8 cellular contexts compared by ENCODE assay signal in genomic region chr10:5292196-5292735, GRCh38.
DNase-seq lines count a peak whose midpoint lies in the region; ATAC-seq, FAIRE-seq and TF ChIP-seq lines count a peak whose summit lies in the region.

No MANE protein-coding gene starts in this region.

- no peaks in the 10 kb centered on the region for H4K20me1 ChIP-seq in IMR-90 (ENCODE audit: insufficient read depth, low read length)

- H2AK5ac ChIP-seq in IMR-90 (ENCODE audit: low read depth, low read length): peak overlapping the region; percentile 57; the same call in 1 of the 2 replicates

- DNase-seq in IMR-90: no peak
- peak; percentile 16 for DNase-seq in T follicular helper cell (ENCODE audit: low read depth)
- DNase-seq in dermis blood vessel endothelial cell: peak; percentile 49
- DNase-seq in gastrocnemius medialis: no peak
- no peak for DNase-seq in NCI-H345 treated with DMSO at 0.1 percent for 48 hours (lab: John Stamatoyannopoulos, UW; ENCODE audit: unreplicated experiment)
- DNase-seq in NCI-H1930 (lab: John Stamatoyannopoulos, UW): no peak
- DNase-seq in kidney: no peak
- no peak for DNase-seq in cerebellum (ENCODE audit: low spot score)

- H2AK9ac ChIP-seq in IMR-90 (replicated peaks; ENCODE audit: low read depth, low read length, poor library complexity): no peak overlapping the region

- 45% methylated on average over 3 of the region's 7 CpGs; no CpG with 5 or more reads in 1 of the 2 experiments for WGBS in IMR-90 (ENCODE audit: extremely low coverage in 2 of 2, insufficient read length in 1 of 2), 2 experiments

- dilution Hi-C loops in IMR-90 (cut with HindIII; ENCODE audit: low sequenced_read_pairs, unreplicated experiment): no loop called here

- H3K14ac ChIP-seq in IMR-90 (replicated peaks; ENCODE audit: low read depth, low read length): no peak overlapping the region; the same call in 1 of the 2 replicates

- no peaks in the 10 kb centered on the region for H3K79me1 ChIP-seq in IMR-90 (ENCODE audit: low read depth in 1 of 2, low read length in 2 of 2)

- POLR2A ChIA-PET in IMR-90 (lab: Charles Lee; ENCODE audit: unreplicated experiment): no interaction called here

- TF ChIP-seq POLR2A in IMR-90 (IDR thresholded peaks at IDR 0.05; ENCODE audit: low read depth, low read length) (no peak), gastrocnemius medialis (IDR thresholded peaks at IDR 0.05) (no peak)

- no peaks in the 10 kb centered on the region for H3K9me3 ChIP-seq in IMR-90 (ENCODE audit: control insufficient read depth, insufficient read depth, low read length)
- no peaks in the 10 kb centered on the region for H3K9me3 ChIP-seq in gastrocnemius medialis
- H3K9me3 ChIP-seq in kidney (ENCODE audit: control insufficient read depth in 1 of 2, low read length in 2 of 2): no peaks in the 10 kb centered on the region

- peak overlapping the region; percentile 55; the same call in 1 of the 2 replicates for H4K5ac ChIP-seq in IMR-90 (ENCODE audit: low read depth, low read length)

- no peak for TF ChIP-seq RAD21 in IMR-90 (IDR thresholded peaks at IDR 0.05; ENCODE audit: low read length)

- H4K91ac ChIP-seq in IMR-90 (ENCODE audit: insufficient read depth, low read depth, low read length): peak overlapping the region; percentile 69

- CTCF ChIA-PET in IMR-90 (lab: Yijun Ruan, JAX): no interaction called here

- ATAC-seq in IMR-90 (ENCODE audit: low read depth): no peak; the same call in 1 of the 2 replicates
- ATAC-seq in gastrocnemius medialis: no peak

- no peak overlapping the region for H3K23ac ChIP-seq in IMR-90 (ENCODE audit: low read depth, low read length)

- no TSS peak for BruUV-seq in IMR-90 (replicated peaks; lab: Mats Ljungman, UMichigan)

- no peak overlapping the region for H3K9ac ChIP-seq in IMR-90 (ENCODE audit: low read depth, low read length)
- no peak overlapping the region for H3K9ac ChIP-seq in kidney (ENCODE audit: low read length in 2 of 2)

- peak overlapping the region; percentile 70; the same call in 1 of the 2 replicates for H3K18ac ChIP-seq in IMR-90 (ENCODE audit: low read depth, low read length)

- no peak for TF ChIP-seq CTCF in IMR-90 (conservative IDR thresholded peaks at IDR 0.05; ENCODE audit: low read depth, low read length)
- TF ChIP-seq CTCF in gastrocnemius medialis (IDR thresholded peaks at IDR 0.05 in 4 of 5, conservative IDR thresholded peaks at IDR 0.05 in 1 of 5): no peak
- no peak for TF ChIP-seq CTCF in kidney (IDR thresholded peaks at IDR 0.05; ENCODE audit: borderline replicate concordance, extremely low read depth, insufficient read depth)

- peak overlapping the region; percentile 81 for H2BK20ac ChIP-seq in IMR-90 (ENCODE audit: low read depth, low read length)

- H4K8ac ChIP-seq in IMR-90 (ENCODE audit: low read depth in 2 of 2, low read length in 2 of 2): peak overlapping the region; percentile 66 to 85

- peak overlapping the region; percentile 51 for H3K27ac ChIP-seq in IMR-90 (ENCODE audit: insufficient read depth, low read length)
- H3K27ac ChIP-seq in gastrocnemius medialis: peak overlapping the region; percentile 57 to 75 (median 70)
- peak overlapping the region in 1 of 2 donors; percentile 59 for H3K27ac ChIP-seq in kidney (ENCODE audit: low read depth in 2 of 2, low read length in 2 of 2)

- no peaks in the 10 kb centered on the region for H3K36me3 ChIP-seq in IMR-90 (ENCODE audit: control insufficient read depth, insufficient read depth, low read length)
- no peaks in the 10 kb centered on the region for H3K36me3 ChIP-seq in gastrocnemius medialis
- H3K36me3 ChIP-seq in kidney (ENCODE audit: control insufficient read depth in 1 of 2, insufficient read depth in 2 of 2, low read length in 2 of 2): no peaks in the 10 kb centered on the region

- peak overlapping the region; percentile 42 for H2BK5ac ChIP-seq in IMR-90 (ENCODE audit: low read depth, low read length, poor library complexity, severe bottlenecking)

- peak overlapping the region; percentile 86 for H2BK120ac ChIP-seq in IMR-90 (ENCODE audit: low read depth, low read length)

- 0 out of 2 replicates have a peak, but pooled peaks cover 7% of the 10 kb centered on the region for H3K9me1 ChIP-seq in IMR-90 (ENCODE audit: insufficient read depth, low read length)

- H3K4ac ChIP-seq in IMR-90 (ENCODE audit: low read depth, low read length): peak overlapping the region; percentile 58

- H3K4me1 ChIP-seq in IMR-90 (ENCODE audit: control insufficient read depth, insufficient read depth, low read length) (peaks cover 8% of the 10 kb centered on the region), gastrocnemius medialis (peaks cover 0 to 26% of the 10 kb centered on the region in 2 donors), kidney (ENCODE audit: control insufficient read depth in 1 of 2, insufficient read depth in 1 of 2, low read depth in 1 of 2, low read length in 2 of 2) (peaks cover 0 to 3% of the 10 kb centered on the region in 2 donors)

- H3K27me3 ChIP-seq in IMR-90 (ENCODE audit: control insufficient read depth, insufficient read depth, low read length) (no peaks in the 10 kb centered on the region), gastrocnemius medialis (no peaks in the 10 kb centered on the region)

- in situ Hi-C loops in IMR-90 (cut with MboI; ENCODE audit: low sequenced_read_pairs): no loop called here
- in situ Hi-C loops in gastrocnemius medialis (cut with MboI; ENCODE audit: low sequenced_read_pairs in 4 of 4): loop anchor here in 2 of 4 donors (25.0 kb wide), 2 partner anchors 280 to 455 kb away; partner anchors contain the start of genes AKR1C2 (in 1 of the 2) and AKR1E2 (in 1 of the 2)

- H2AFZ ChIP-seq in IMR-90 (replicated peaks; ENCODE audit: low read length, poor library complexity): peak overlapping the region; percentile 75

- peak overlapping the region; percentile 44; the same call in 1 of the 2 replicates for H3K4me2 ChIP-seq in IMR-90 (ENCODE audit: low read depth, low read length)

- H2BK15ac ChIP-seq in IMR-90 (ENCODE audit: low read depth, low read length): peak overlapping the region; percentile 37; the same call in 1 of the 3 replicates

- H3K4me3 ChIP-seq in IMR-90 (ENCODE audit: insufficient read depth, low read depth, low read length): no peak overlapping the region
- no peak overlapping the region for H3K4me3 ChIP-seq in gastrocnemius medialis
- no peak overlapping the region for H3K4me3 ChIP-seq in kidney (ENCODE audit: low read length in 2 of 2)

- intact Hi-C loops in IMR-90 (cut with micrococcal nuclease): loop anchor here (10.0 kb wide), 1 partner anchor 333 kb away; no protein-coding TSS in a partner anchor
- intact Hi-C loops in gastrocnemius medialis (cut with DNase I; ENCODE audit: low total_unique reads): no loop called here
- intact Hi-C loops in kidney (cut with DNase I): no loop called here

- FAIRE-seq in kidney (lab: Jason Lieb, UNC): no peak

- H3K56ac ChIP-seq in IMR-90 (ENCODE audit: extremely low read depth, insufficient read depth, low read length): peak overlapping the region; percentile 50; the same call in 1 of the 2 replicates

TF ChIP-seq in IMR-90, 13 proteins besides CTCF, POLR2A, EP300 and RAD21:
- TF ChIP-seq CHD1 (IDR thresholded peaks at IDR 0.05; ENCODE audit: low read depth, low read length) (no peak), MAFK (IDR thresholded peaks at IDR 0.05; ENCODE audit: low read depth, low read length) (no peak), MXI1 (IDR thresholded peaks at IDR 0.05; ENCODE audit: borderline replicate concordance, low read depth, low read length) (no peak)
- TF ChIP-seq, protein P1, sequence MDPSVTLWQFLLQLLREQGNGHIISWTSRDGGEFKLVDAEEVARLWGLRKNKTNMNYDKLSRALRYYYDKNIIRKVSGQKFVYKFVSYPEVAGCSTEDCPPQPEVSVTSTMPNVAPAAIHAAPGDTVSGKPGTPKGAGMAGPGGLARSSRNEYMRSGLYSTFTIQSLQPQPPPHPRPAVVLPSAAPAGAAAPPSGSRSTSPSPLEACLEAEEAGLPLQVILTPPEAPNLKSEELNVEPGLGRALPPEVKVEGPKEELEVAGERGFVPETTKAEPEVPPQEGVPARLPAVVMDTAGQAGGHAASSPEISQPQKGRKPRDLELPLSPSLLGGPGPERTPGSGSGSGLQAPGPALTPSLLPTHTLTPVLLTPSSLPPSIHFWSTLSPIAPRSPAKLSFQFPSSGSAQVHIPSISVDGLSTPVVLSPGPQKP (IDR thresholded peaks at IDR 0.05; ENCODE audit: borderline replicate concordance, low read depth, low read length): no peak

Comparison
In these comparisons a context has a peak if more than half of its experiments do, and no peak if none do; other contexts are left out.
1. DNase-seq: peak in T follicular helper cell (single experiment) and dermis blood vessel endothelial cell (single experiment); none in IMR-90 (single experiment), gastrocnemius medialis (0 of 2), NCI-H345 treated with DMSO at 0.1 percent for 48 hours (single experiment), NCI-H1930 (0 of 2), kidney (single experiment) and cerebellum (single experiment).